Comparison of ENCODE assay signal across 18 cellular contexts in the genomic region with DNA sequence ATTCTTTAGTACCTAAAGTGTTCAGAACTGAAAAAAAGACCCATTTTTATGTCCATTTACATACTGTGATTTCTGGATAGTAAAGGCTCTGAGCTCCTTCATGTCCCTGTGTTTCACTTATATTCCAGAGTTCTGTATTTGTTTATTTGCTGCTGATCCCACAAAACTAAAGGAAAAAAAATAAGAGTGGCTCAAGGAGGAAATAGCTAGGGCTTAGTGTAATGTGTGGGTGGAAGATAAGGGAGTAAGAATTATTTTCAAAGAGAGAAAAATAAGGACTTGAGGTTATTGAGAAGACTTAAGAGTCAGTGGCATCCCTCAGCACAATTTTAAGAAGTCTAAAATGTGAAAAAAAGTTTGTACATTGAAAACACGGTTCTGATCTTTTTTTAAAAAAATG. TPM values are rescaled to one million over a fixed set of nuclear protein-coding genes. Genes with fewer than 3 reads are reported as not detected.
DNase-seq lines count a peak whose midpoint lies in the region; TF ChIP-seq lines count a peak whose summit lies in the region.
"Had no signal": no experiment of that assay in that cellular context is flagged by ENCODE, and none has a peak within 500 bp of the region (broad histone marks: within the 10 kb centered on the region; RNA-seq: fewer than 3 reads in every experiment).

No MANE protein-coding gene starts in this region.

- peak overlapping the region; percentile 82 for H2AFZ ChIP-seq in mammary epithelial cell (ENCODE audit: low read depth, low read length)

- DNase-seq in mammary epithelial cell = no peak
- DNase-seq in breast epithelium (ENCODE audit: low spot score in 2 of 2) = no peak
- DNase-seq in endothelial cell (ENCODE audit: low spot score) = no peak
- DNase-seq in non-pigmented ciliary epithelial cell (ENCODE audit: low read depth) = peak; percentile 38
- no peak for DNase-seq in caudate nucleus (lab: John Stamatoyannopoulos, UW)
- no peak for DNase-seq in HK-2 (ENCODE audit: unreplicated experiment)
- no peak for DNase-seq in lower leg skin (ENCODE audit: low spot score in 2 of 2)
- no peak for DNase-seq in vagina (ENCODE audit: extremely low spot score in 2 of 2)
- DNase-seq: H7, Kasumi-1, NCI-H1417, NCI-H1930, NCI-H2171, NCI-H510A, SIG-M5 had no signal

- dilution Hi-C loops in mammary epithelial cell (cut with HindIII; ENCODE audit: low sequenced_read_pairs) = no loop called here

- in situ Hi-C loops in mammary epithelial cell (cut with MboI; ENCODE audit: low sequenced_read_pairs in 2 of 2) = no loop called here

- no TSS peak for BruUV-seq in mammary epithelial cell (replicated peaks; lab: Mats Ljungman, UMichigan)

- no peak for TF ChIP-seq POLR2A in breast epithelium (IDR thresholded peaks at IDR 0.05)
- no peak for TF ChIP-seq POLR2A in lower leg skin (IDR thresholded peaks at IDR 0.05)
- TF ChIP-seq POLR2A in vagina (IDR thresholded peaks at IDR 0.05) = no peak

- H3K27me3 ChIP-seq in mammary epithelial cell (ENCODE audit: insufficient read depth, low read length) (no peaks in the 10 kb centered on the region), breast epithelium (no peaks in the 10 kb centered on the region), vagina (no peaks in the 10 kb centered on the region)
- H3K27me3 ChIP-seq: BLaER1 had no signal

- H3K4me3 Mint-ChIP-seq in endothelial cell (ENCODE audit: unreplicated experiment) = no peak overlapping the region

- H3K9me3 ChIP-seq in mammary epithelial cell (replicated peaks; ENCODE audit: insufficient read depth, low read length) = no peaks in the 10 kb centered on the region
- no peaks in the 10 kb centered on the region for H3K9me3 ChIP-seq in breast epithelium
- H3K9me3 ChIP-seq in vagina = no peaks in the 10 kb centered on the region
- H3K9me3 ChIP-seq: BLaER1 had no signal

- peak overlapping the region; percentile 30 for H3K4me2 ChIP-seq in mammary epithelial cell (ENCODE audit: insufficient read depth, low read depth, low read length)
- H3K4me2 ChIP-seq: BLaER1 had no signal

- peak overlapping the region; percentile 70 for H3K27ac Mint-ChIP-seq in endothelial cell (ENCODE audit: unreplicated experiment)

- H3K79me2 ChIP-seq in mammary epithelial cell (ENCODE audit: insufficient read depth, low read length) = no peaks in the 10 kb centered on the region

- no peaks in the 10 kb centered on the region for H3K36me3 Mint-ChIP-seq in endothelial cell (ENCODE audit: low read depth, unreplicated experiment)

- peak overlapping the region; percentile 35 for H3K27ac ChIP-seq in mammary epithelial cell (ENCODE audit: insufficient read depth, low read depth, low read length)
- H3K27ac ChIP-seq in breast epithelium = peak overlapping the region in 1 of 2 donors; percentile 52
- H3K27ac ChIP-seq in caudate nucleus (ENCODE audit: low read depth, low read length) = no peak overlapping the region
- H3K27ac ChIP-seq in vagina = no peak overlapping the region
- H3K27ac ChIP-seq: 22Rv1, BLaER1 had no signal

- WGBS in mammary epithelial cell (ENCODE audit: low coverage, missing lambda C conversion rate) = 0% methylated on average over 1 of the region's 1 CpG
- 35 to 39% methylated on average over 1 of the region's 1 CpG for WGBS in lower leg skin, 2 donors

- CTCF ChIA-PET in mammary epithelial cell (lab: Charles Lee; ENCODE audit: low non-redundant PET) = no interaction called here

- peaks cover 8% of the 10 kb centered on the region for H3K4me1 Mint-ChIP-seq in endothelial cell (ENCODE audit: unreplicated experiment)

- intact Hi-C loops in mammary epithelial cell (cut with micrococcal nuclease) (no loop called here), breast epithelium (cut with DNase I; ENCODE audit: low total_unique reads) (no loop called here), lower leg skin (cut with DNase I; ENCODE audit: low total_unique reads) (no loop called here), vagina (cut with DNase I) (no loop called here)

- H3K4me1 ChIP-seq in mammary epithelial cell (ENCODE audit: insufficient read depth, low read length) (peaks cover 23% of the 10 kb centered on the region), breast epithelium (peaks cover 0 to 7% of the 10 kb centered on the region in 2 donors), vagina (no peaks in the 10 kb centered on the region)
- H3K4me1 ChIP-seq: BLaER1 had no signal

- H3K36me3 ChIP-seq in mammary epithelial cell (ENCODE audit: insufficient read depth, low read length) = no peaks in the 10 kb centered on the region
- H3K36me3 ChIP-seq in breast epithelium = no peaks in the 10 kb centered on the region
- no peaks in the 10 kb centered on the region for H3K36me3 ChIP-seq in vagina
- H3K36me3 ChIP-seq: BLaER1 had no signal

- H3K9ac ChIP-seq in mammary epithelial cell (ENCODE audit: insufficient read depth, low read length) = no peak overlapping the region
- H3K9ac ChIP-seq: BLaER1 had no signal

- H3K4me3 ChIP-seq in mammary epithelial cell (replicated peaks in 1 of 3; ENCODE audit: insufficient read depth in 1 of 3, low read depth in 2 of 3, low read length in 3 of 3) (no peak overlapping the region), breast epithelium (no peak overlapping the region), lower leg skin (ENCODE audit: low read depth, poor library complexity, severe bottlenecking) (no peak overlapping the region), vagina (no peak overlapping the region)
- H3K4me3 ChIP-seq: BLaER1 had no signal

- H3K9me3 Mint-ChIP-seq in endothelial cell (ENCODE audit: unreplicated experiment) = no peaks in the 10 kb centered on the region

- H3K27me3 Mint-ChIP-seq in endothelial cell (ENCODE audit: unreplicated experiment) = peaks cover 3% of the 10 kb centered on the region

- TF ChIP-seq CTCF in mammary epithelial cell (conservative IDR thresholded peaks at IDR 0.05 in 1 of 2, IDR thresholded peaks at IDR 0.05 in 1 of 2; ENCODE audit: extremely low read depth in 1 of 2, insufficient read depth in 1 of 2, low read depth in 1 of 2, low read length in 2 of 2) = no peak
- no peak for TF ChIP-seq CTCF in breast epithelium (IDR thresholded peaks at IDR 0.05)
- no peak for TF ChIP-seq CTCF in endothelial cell (IDR thresholded peaks at IDR 0.05; ENCODE audit: unreplicated experiment)
- TF ChIP-seq CTCF in lower leg skin (IDR thresholded peaks at IDR 0.05) = no peak
- TF ChIP-seq CTCF in vagina (IDR thresholded peaks at IDR 0.05) = no peak

- no peaks in the 10 kb centered on the region for H4K20me1 ChIP-seq in mammary epithelial cell (ENCODE audit: insufficient read depth, low read length)
- H4K20me1 ChIP-seq: BLaER1 had no signal

RNA-seq across cellular contexts. Expression of gene ENTREP1, which starts 46.0 kb away (rescaled TPM):
- total RNA-seq in mammary epithelial cell (10 to 100 TPM in 1 of 2 donors, 1 to 10 TPM in 1; 6.2 to 12.5 TPM), breast epithelium (10 to 100 TPM in 2 of 3 donors, 1 to 10 TPM in 1; 3.0 to 52.7 (median 30.5) TPM), endothelial cell (ENCODE audit: unreplicated experiment) (11.8 TPM), lower leg skin (10 to 100 TPM; 12.7 to 19.1 (median 16.3) TPM), vagina (12.5 TPM)
- 1.3 TPM for polyA plus RNA-seq in mammary epithelial cell
- 10.1 TPM for polyA minus RNA-seq in mammary epithelial cell
- total RNA-seq: RPMI7951 had no signal
